ENCODE assay signal across 13 cellular contexts in genomic region chr3:173502983-173503568, GRCh38.
DNase-seq lines count a peak whose midpoint lies in the region; ATAC-seq, FAIRE-seq and TF ChIP-seq lines count a peak whose summit lies in the region.
"Had no signal": no experiment of that assay in that cellular context is flagged by ENCODE, and none has a peak within 500 bp of the region (broad histone marks: within the 10 kb centered on the region; RNA-seq: fewer than 3 reads in every experiment).

No MANE protein-coding gene starts in this region.

- WGBS in pancreas, 2 donors: 23 to 24% methylated on average over 4 of the region's 4 CpGs

- no peaks in the 10 kb centered on the region for H3K4me1 ChIP-seq in astrocyte (ENCODE audit: insufficient read depth, low read length)
- H3K4me1 ChIP-seq in pancreas: no peaks in the 10 kb centered on the region

- no peaks in the 10 kb centered on the region for H3K36me3 ChIP-seq in astrocyte (ENCODE audit: insufficient read depth, low read length)
- H3K36me3 ChIP-seq in pancreas: no peaks in the 10 kb centered on the region
- H3K36me3 ChIP-seq: sigmoid colon had no signal

- H3K4me3 Mint-ChIP-seq in astrocyte (ENCODE audit: unreplicated experiment): no peak overlapping the region
- H3K4me3 Mint-ChIP-seq: dendritic cell treated with granulocyte-macrophage colony-stimulating factor and Interleukin-4, amounts not matched to agents 40 ng/mL and 50 ng/mL, for 4 days had no signal

- no peaks in the 10 kb centered on the region for H3K27me3 Mint-ChIP-seq in astrocyte (ENCODE audit: low read depth, unreplicated experiment)
- H3K27me3 Mint-ChIP-seq: dendritic cell treated with granulocyte-macrophage colony-stimulating factor and Interleukin-4, amounts not matched to agents 40 ng/mL and 50 ng/mL, for 4 days had no signal

- H3K4me3 ChIP-seq in astrocyte (ENCODE audit: insufficient read depth, low read depth, low read length) (no peak overlapping the region), pancreas (no peak overlapping the region)
- H3K4me3 ChIP-seq: sigmoid colon had no signal

- no peaks in the 10 kb centered on the region for H3K79me2 ChIP-seq in astrocyte (ENCODE audit: insufficient read depth, low read length)

- TF ChIP-seq CTCF in astrocyte (IDR thresholded peaks at IDR 0.05; ENCODE audit: insufficient read depth, low read depth, low read length) (no peak), pancreas (IDR thresholded peaks at IDR 0.05) (no peak)

- intact Hi-C loops in pancreas (cut with DNase I): no loop called here

- no peaks in the 10 kb centered on the region for H3K36me3 Mint-ChIP-seq in astrocyte (ENCODE audit: low read depth, unreplicated experiment)

- H3K27ac ChIP-seq in astrocyte (ENCODE audit: low read depth, low read length) (no peak overlapping the region), pancreas (no peak overlapping the region)
- H3K27ac ChIP-seq: 22Rv1, sigmoid colon had no signal

- H3K9ac ChIP-seq in astrocyte (ENCODE audit: low read length): no peak overlapping the region

- no peaks in the 10 kb centered on the region for H3K9me3 Mint-ChIP-seq in astrocyte (ENCODE audit: unreplicated experiment)

- no peaks in the 10 kb centered on the region for H4K20me1 ChIP-seq in astrocyte (ENCODE audit: insufficient read depth, low read length)

- no peak for FAIRE-seq in astrocyte (lab: Jason Lieb, UNC)
- FAIRE-seq in pancreas (lab: Jason Lieb, UNC): peak; percentile 13

- no peak overlapping the region for H2AFZ ChIP-seq in astrocyte (ENCODE audit: low read depth, low read length)

- DNase-seq in DMS79 treated with DMSO at 0.1 percent for 48 hours (lab: John Stamatoyannopoulos, UW): peak; percentile 27
- DNase-seq in DMS79 (lab: John Stamatoyannopoulos, UW): no peak
- DNase-seq in NCI-H2107 (lab: John Stamatoyannopoulos, UW): peak; percentile 11
- DNase-seq in astrocyte (ENCODE audit: low read depth): peak; percentile 71
- DNase-seq in pancreas: no peak
- DNase-seq in occipital lobe (lab: John Stamatoyannopoulos, UW): no peak
- no peak for DNase-seq in T-helper 9 cell
- DNase-seq in central memory CD4-positive, alpha-beta T cell: no peak
- DNase-seq: activated CD4-positive, alpha-beta T cell treated with anti-CD3 and anti-CD28 coated beads, Interleukin-2, amount 50 U/mL, for 1 hour; NCI-H510A; sigmoid colon had no signal

- H3K4me2 ChIP-seq in astrocyte (ENCODE audit: low read length): no peak overlapping the region

- no peaks in the 10 kb centered on the region for H3K4me1 Mint-ChIP-seq in astrocyte (ENCODE audit: low read depth, unreplicated experiment)

- no peaks in the 10 kb centered on the region for H3K9me3 ChIP-seq in astrocyte (ENCODE audit: insufficient read depth, low read depth, low read length)
- H3K9me3 ChIP-seq in pancreas: no peaks in the 10 kb centered on the region
- H3K9me3 ChIP-seq: sigmoid colon had no signal

- no peaks in the 10 kb centered on the region for H3K27me3 ChIP-seq in astrocyte (ENCODE audit: insufficient read depth, low read length)
- H3K27me3 ChIP-seq in pancreas: no peaks in the 10 kb centered on the region
- H3K27me3 ChIP-seq: sigmoid colon had no signal

- no peak overlapping the region for H3K27ac Mint-ChIP-seq in astrocyte (ENCODE audit: unreplicated experiment)
- H3K27ac Mint-ChIP-seq: dendritic cell treated with granulocyte-macrophage colony-stimulating factor and Interleukin-4, amounts not matched to agents 40 ng/mL and 50 ng/mL, for 4 days had no signal

- ATAC-seq in pancreas: no peak

Comparison
In these comparisons a context has a peak if more than half of its experiments do, and no peak if none do; other contexts are left out.
1. DNase-seq: peak in DMS79 treated with DMSO at 0.1 percent for 48 hours (single experiment), NCI-H2107 (single experiment) and astrocyte (single experiment); none in DMS79 (single experiment), pancreas (0 of 6), occipital lobe (single experiment), T-helper 9 cell (single experiment) and central memory CD4-positive, alpha-beta T cell (single experiment).